13 cellular contexts compared by ENCODE assay signal in the genomic region with DNA sequence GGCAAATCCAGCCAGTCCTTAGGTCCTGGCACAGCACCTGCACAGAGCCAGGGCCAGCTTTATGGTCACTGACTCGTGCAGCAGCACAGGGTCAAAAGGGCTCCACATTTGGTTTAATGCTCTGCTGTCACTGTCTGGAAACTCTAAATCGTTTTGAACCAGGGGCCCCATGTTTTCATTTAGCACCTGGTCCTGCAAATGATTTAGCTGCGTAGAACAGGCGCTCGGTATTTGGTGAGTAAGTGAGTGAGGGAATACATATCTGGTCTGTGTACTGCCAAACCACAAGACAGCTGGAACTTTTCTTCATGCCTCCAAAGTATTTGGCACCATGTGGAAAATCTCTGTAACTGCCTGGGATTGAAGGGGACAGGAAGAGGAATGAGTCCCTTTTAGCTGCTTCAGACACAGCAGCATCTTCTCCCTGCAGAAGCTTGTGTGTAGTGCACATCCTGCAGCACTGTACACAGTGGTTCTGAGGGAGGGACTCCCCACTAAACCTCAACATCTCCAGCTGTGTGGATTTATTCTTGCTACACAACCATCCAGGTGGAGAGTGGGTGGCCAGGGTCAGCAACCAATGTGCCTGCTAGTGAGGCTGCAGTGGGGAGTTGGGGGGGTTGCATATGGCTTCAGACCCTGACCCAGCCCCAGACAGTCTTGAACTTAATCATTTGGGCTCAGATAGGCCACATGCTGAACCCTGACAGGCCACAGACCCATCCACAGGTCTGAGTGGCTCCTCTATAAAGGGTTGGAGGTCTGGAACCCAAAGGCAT. TPM values are rescaled to one million over a fixed set of nuclear protein-coding genes. Genes with fewer than 3 reads are reported as not detected.
A peak's percentile ranks its signal among the peaks of the same experiment; 100 is the strongest.
DNase-seq lines count a peak whose midpoint lies in the region; ATAC-seq and TF ChIP-seq lines count a peak whose summit lies in the region.
"Had no signal": no experiment of that assay in that cellular context is flagged by ENCODE, and none has a peak within 500 bp of the region (broad histone marks: within the 10 kb centered on the region; RNA-seq: fewer than 3 reads in every experiment).

No MANE protein-coding gene starts in this region.

- intact Hi-C loops in Right ventricle myocardium inferior (cut with DNase I) = no loop called here
- intact Hi-C loops in cardiac septum (cut with DNase I) = no loop called here
- intact Hi-C loops in body of pancreas (cut with DNase I) = no loop called here
- intact Hi-C loops in left lung (cut with DNase I) = no loop called here

- H3K36me3 ChIP-seq in body of pancreas (replicated peaks in 1 of 2; ENCODE audit: insufficient read depth in 1 of 2, low read depth in 2 of 2) (no peaks in the 10 kb centered on the region), left lung (no peaks in the 10 kb centered on the region)
- H3K36me3 ChIP-seq: BE2C, vagina had no signal

- no peaks in the 10 kb centered on the region for H3K27me3 Mint-ChIP-seq in naive thymus-derived CD8-positive, alpha-beta T cell

- H3K9me3 Mint-ChIP-seq in naive thymus-derived CD8-positive, alpha-beta T cell = no peaks in the 10 kb centered on the region

- H3K4me1 ChIP-seq in body of pancreas = peaks cover 16% of the 10 kb centered on the region
- peaks cover 0 to 8% of the 10 kb centered on the region in 2 donors for H3K4me1 ChIP-seq in left lung
- H3K4me1 ChIP-seq: BE2C had no signal

- TF ChIP-seq CTCF in body of pancreas (IDR thresholded peaks at IDR 0.05) = no peak
- no peak for TF ChIP-seq CTCF in left lung (IDR thresholded peaks at IDR 0.05)

- H3K4me1 Mint-ChIP-seq in naive thymus-derived CD8-positive, alpha-beta T cell = peaks cover 6 to 22% (median 13%) of the 10 kb centered on the region in 4 donors

- ATAC-seq in Right ventricle myocardium inferior (peak; percentile 80), body of pancreas (peak; percentile 45), left lung (peak; percentile 71), GM21447 (IDR thresholded peaks at IDR 0.05; ENCODE audit: unreplicated experiment) (no peak), GM18520 (IDR thresholded peaks at IDR 0.05; ENCODE audit: unreplicated experiment) (no peak)
- ATAC-seq in naive thymus-derived CD8-positive, alpha-beta T cell = no peak

- no peak overlapping the region for H3K27ac Mint-ChIP-seq in naive thymus-derived CD8-positive, alpha-beta T cell

- H3K27ac ChIP-seq in body of pancreas (no peak overlapping the region), left lung (no peak overlapping the region)
- H3K27ac ChIP-seq: vagina had no signal

- H3K4me3 ChIP-seq in body of pancreas = no peak overlapping the region
- no peak overlapping the region for H3K4me3 ChIP-seq in left lung
- H3K4me3 ChIP-seq: vagina had no signal

- TF ChIP-seq POLR2A in body of pancreas (IDR thresholded peaks at IDR 0.05) = no peak

- H3K4me3 Mint-ChIP-seq in naive thymus-derived CD8-positive, alpha-beta T cell = no peak overlapping the region

- H3K27me3 ChIP-seq in body of pancreas (no peaks in the 10 kb centered on the region), left lung (no peaks in the 10 kb centered on the region)
- H3K27me3 ChIP-seq: BE2C, vagina had no signal

- H3K9me3 ChIP-seq in body of pancreas = no peaks in the 10 kb centered on the region
- H3K9me3 ChIP-seq in left lung = no peaks in the 10 kb centered on the region
- H3K9me3 ChIP-seq: BE2C, vagina had no signal

- no peak for DNase-seq in Right ventricle myocardium inferior (ENCODE audit: missing footprints)
- DNase-seq in cardiac septum (ENCODE audit: low spot score) = no peak
- peak in 2 of 4 donors; percentile 4 to 25 for DNase-seq in body of pancreas
- no peak for DNase-seq in left lung
- no peak for DNase-seq in naive thymus-derived CD8-positive, alpha-beta T cell
- DNase-seq in C1 segment of cervical spinal cord (lab: John Stamatoyannopoulos, UW) = no peak
- DNase-seq: anterior cingulate cortex, BE2C, erythroblast had no signal

- no peaks in the 10 kb centered on the region for H3K36me3 Mint-ChIP-seq in naive thymus-derived CD8-positive, alpha-beta T cell

- POLR2A ChIA-PET in naive thymus-derived CD8-positive, alpha-beta T cell (lab: Charles Lee) = interaction anchor here (0.6 to 1.2 kb wide), 3 partner anchors 8 to 585 kb away, joined by 4 to 8 read pairs (median 5); no protein-coding TSS in a partner anchor

- WGBS in body of pancreas, 2 donors = 60 to 85% methylated on average over 5 of the region's 5 CpGs

RNA-seq across cellular contexts. Expression of a gene that starts 1.1 kb away (rescaled TPM):
- not detected for total RNA-seq in Right ventricle myocardium inferior
- total RNA-seq in cardiac septum = not detected
- total RNA-seq in body of pancreas = not detected
- total RNA-seq in left lung = not detected
- not detected for total RNA-seq in naive thymus-derived CD8-positive, alpha-beta T cell
- polyA plus RNA-seq in naive thymus-derived CD8-positive, alpha-beta T cell = under 1 TPM in 1 of 3 donors, not detected in 2; 0.19 TPM
- total RNA-seq: renal cortical epithelial cell, vagina had no signal

RNA-seq across cellular contexts. Expression of a gene that starts 15.9 kb away (rescaled TPM):
- total RNA-seq in Right ventricle myocardium inferior (12.2 TPM), cardiac septum (11.3 TPM), body of pancreas (10 to 100 TPM; 35.6 to 42.3 TPM), left lung (10 to 100 TPM; 56.2 to 64.9 TPM)
- 10 to 100 TPM; 78.3 to 82.1 TPM for total RNA-seq in naive thymus-derived CD8-positive, alpha-beta T cell
- polyA plus RNA-seq in naive thymus-derived CD8-positive, alpha-beta T cell = 10 to 100 TPM in 1 of 3 donors, 1 to 10 TPM in 2; 8.1 to 14.0 (median 8.5) TPM

RNA-seq across cellular contexts. Expression of a gene that starts 37.8 kb away (rescaled TPM):
- total RNA-seq in Right ventricle myocardium inferior = 21.2 TPM
- 16.7 TPM for total RNA-seq in cardiac septum
- 1 to 10 TPM; 3.4 to 6.9 TPM for total RNA-seq in body of pancreas
- total RNA-seq in left lung = 1 to 10 TPM; 1.3 to 3.5 TPM
- total RNA-seq in naive thymus-derived CD8-positive, alpha-beta T cell = 1 to 10 TPM; 1.2 to 1.6 TPM
- 1 to 10 TPM; 1.4 to 3.4 (median 2.5) TPM for polyA plus RNA-seq in naive thymus-derived CD8-positive, alpha-beta T cell

RNA-seq across cellular contexts. Expression of a gene that starts 55.7 kb away (rescaled TPM):
- 425 TPM for total RNA-seq in Right ventricle myocardium inferior
- 370 TPM for total RNA-seq in cardiac septum
- 10 to 100 TPM; 17.8 to 39.7 TPM for total RNA-seq in body of pancreas
- 10 to 100 TPM; 60.3 to 81.1 TPM for total RNA-seq in left lung
- total RNA-seq in naive thymus-derived CD8-positive, alpha-beta T cell = 10 to 100 TPM; 52.0 to 52.2 TPM
- polyA plus RNA-seq in naive thymus-derived CD8-positive, alpha-beta T cell = 10 to 100 TPM; 40.1 to 46.3 (median 42.3) TPM

Comparison
In these comparisons a context has a peak if more than half of its experiments do, and no peak if none do; other contexts are left out.
1. ATAC-seq: peak in Right ventricle myocardium inferior (single experiment), body of pancreas (single experiment) and left lung (single experiment); none in naive thymus-derived CD8-positive, alpha-beta T cell (0 of 2), GM21447 (single experiment) and GM18520 (single experiment).